1 cellular context compared by ENCODE assay signal in the genomic region with DNA sequence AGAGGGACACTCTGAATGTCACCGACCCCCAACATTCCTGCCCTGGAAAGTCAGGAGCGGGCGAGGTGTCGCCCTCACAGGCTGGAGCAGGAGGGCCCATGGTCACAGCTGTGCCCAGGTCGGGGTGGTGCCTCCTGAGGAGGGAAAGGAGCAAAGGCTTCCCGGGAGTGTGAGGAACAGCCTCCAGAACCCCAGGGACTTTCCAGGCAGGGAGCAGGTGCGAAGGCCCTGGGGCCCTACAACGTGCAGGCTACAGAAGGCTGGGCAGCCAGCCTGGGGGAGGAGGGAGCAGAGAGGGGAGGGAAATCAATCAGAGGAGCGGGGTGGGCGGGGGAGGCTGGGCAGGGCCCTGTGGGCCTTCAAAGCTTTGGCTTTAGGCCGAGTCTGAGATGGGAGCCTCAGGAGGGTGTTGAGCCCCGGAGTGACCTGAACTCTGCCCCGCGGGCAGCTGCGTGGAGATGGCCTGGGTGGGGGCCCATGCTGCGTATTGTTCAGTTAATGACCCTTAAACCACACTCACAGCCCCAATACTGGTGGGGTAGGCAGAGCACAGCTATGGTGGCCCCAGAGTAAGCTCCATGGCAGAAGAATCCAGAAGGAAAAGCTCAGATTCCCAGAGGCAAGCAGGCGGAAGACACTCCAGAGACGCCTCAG.
TF ChIP-seq lines count a peak whose summit lies in the region.

No MANE protein-coding gene starts in this region.

TF ChIP-seq in SK-N-SH, 30 proteins besides CTCF, POLR2A, EP300 and RAD21 (continued from another document):
- TF ChIP-seq, protein P1, sequence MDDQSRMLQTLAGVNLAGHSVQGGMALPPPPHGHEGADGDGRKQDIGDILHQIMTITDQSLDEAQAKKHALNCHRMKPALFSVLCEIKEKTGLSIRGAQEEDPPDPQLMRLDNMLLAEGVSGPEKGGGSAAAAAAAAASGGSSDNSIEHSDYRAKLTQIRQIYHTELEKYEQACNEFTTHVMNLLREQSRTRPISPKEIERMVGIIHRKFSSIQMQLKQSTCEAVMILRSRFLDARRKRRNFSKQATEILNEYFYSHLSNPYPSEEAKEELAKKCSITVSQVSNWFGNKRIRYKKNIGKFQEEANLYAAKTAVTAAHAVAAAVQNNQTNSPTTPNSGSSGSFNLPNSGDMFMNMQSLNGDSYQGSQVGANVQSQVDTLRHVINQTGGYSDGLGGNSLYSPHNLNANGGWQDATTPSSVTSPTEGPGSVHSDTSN (IDR thresholded peaks at IDR 0.05): no peak
- TF ChIP-seq, protein P2, sequence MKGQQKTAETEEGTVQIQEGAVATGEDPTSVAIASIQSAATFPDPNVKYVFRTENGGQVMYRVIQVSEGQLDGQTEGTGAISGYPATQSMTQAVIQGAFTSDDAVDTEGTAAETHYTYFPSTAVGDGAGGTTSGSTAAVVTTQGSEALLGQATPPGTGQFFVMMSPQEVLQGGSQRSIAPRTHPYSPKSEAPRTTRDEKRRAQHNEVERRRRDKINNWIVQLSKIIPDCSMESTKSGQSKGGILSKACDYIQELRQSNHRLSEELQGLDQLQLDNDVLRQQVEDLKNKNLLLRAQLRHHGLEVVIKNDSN (IDR thresholded peaks at IDR 0.05; ENCODE audit: borderline replicate concordance, low read depth): no peak
- no peak for TF ChIP-seq FOXJ3 (CRISPR knock-in tag; IDR thresholded peaks at IDR 0.05)
- TF ChIP-seq GATA2 (CRISPR knock-in tag; IDR thresholded peaks at IDR 0.05): no peak
- TF ChIP-seq RCOR1 (IDR thresholded peaks at IDR 0.05; ENCODE audit: low read length): no peak
- no peak for TF ChIP-seq SIN3A (IDR thresholded peaks at IDR 0.05; ENCODE audit: borderline replicate concordance, low read depth, low read length)
- no peak for TF ChIP-seq TAF1 (IDR thresholded peaks at IDR 0.05; ENCODE audit: borderline replicate concordance, low read depth, low read length)
- no peak for TF ChIP-seq TEAD4 (IDR thresholded peaks at IDR 0.05; ENCODE audit: borderline replicate concordance, insufficient read depth)
